Comparison of ENCODE assay signal across 2 cellular contexts in genomic region chr5:154520861-154521453, GRCh38.
TF ChIP-seq lines count a peak whose summit lies in the region.

No MANE protein-coding gene starts in this region.

TF ChIP-seq in HEK293, 187 proteins besides CTCF, POLR2A, EP300 and RAD21 (continued from another document):
- peak; percentile 35; the same call in 1 of the 2 replicates for TF ChIP-seq PATZ1 (tag by site-specific recombination; IDR thresholded peaks at IDR 0.05)
- no peak for TF ChIP-seq ZBTB20 (tag by site-specific recombination; IDR thresholded peaks at IDR 0.05)
- no peak for TF ChIP-seq ZNF132 (tag by site-specific recombination; IDR thresholded peaks at IDR 0.05; ENCODE audit: borderline replicate concordance)
- TF ChIP-seq ZEB2 (tag by site-specific recombination; IDR thresholded peaks at IDR 0.05): peak; percentile 93
- TF ChIP-seq ZNF202 (tag by site-specific recombination; IDR thresholded peaks at IDR 0.05; ENCODE audit: borderline replicate concordance): no peak
- TF ChIP-seq KLF17 (tag by site-specific recombination; IDR thresholded peaks at IDR 0.05): peak; percentile 39; the same call in 1 of the 2 replicates
- TF ChIP-seq MEIS1 (CRISPR knock-in tag; IDR thresholded peaks at IDR 0.05; ENCODE audit: borderline replicate concordance): no peak
- no peak for TF ChIP-seq ZXDB (tag by site-specific recombination; IDR thresholded peaks at IDR 0.05)
- 0 out of 2 replicates have a peak, but pooled peaks have one; percentile 21 for TF ChIP-seq EGR2 (tag by site-specific recombination; IDR thresholded peaks at IDR 0.05; ENCODE audit: low read depth)
- TF ChIP-seq ZNF223 (tag by site-specific recombination; IDR thresholded peaks at IDR 0.05): no peak
- peak; percentile 22; the same call in 1 of the 2 replicates for TF ChIP-seq ZNF654 (tag by site-specific recombination; IDR thresholded peaks at IDR 0.05; ENCODE audit: low read depth)
- no peak for TF ChIP-seq FEZF1 (tag by site-specific recombination; IDR thresholded peaks at IDR 0.05)
- TF ChIP-seq ZFHX2 (tag by site-specific recombination; conservative IDR thresholded peaks at IDR 0.05): peak; percentile 68
- TF ChIP-seq ZNF792 (tag by site-specific recombination; IDR thresholded peaks at IDR 0.05): no peak
- no peak for TF ChIP-seq ZFP3 (tag by site-specific recombination; IDR thresholded peaks at IDR 0.05; ENCODE audit: low read depth)
- TF ChIP-seq IKZF3 (tag by site-specific recombination; IDR thresholded peaks at IDR 0.05): peak; percentile 95
- no peak for TF ChIP-seq ZNF692 (tag by site-specific recombination; IDR thresholded peaks at IDR 0.05)
- TF ChIP-seq ZNF37A (tag by site-specific recombination; IDR thresholded peaks at IDR 0.05): no peak
- no peak for TF ChIP-seq ZNF214 (tag by site-specific recombination; IDR thresholded peaks at IDR 0.05; ENCODE audit: borderline replicate concordance)
- no peak for TF ChIP-seq MZF1 (tag by site-specific recombination; IDR thresholded peaks at IDR 0.05; ENCODE audit: borderline replicate concordance)
- no peak for TF ChIP-seq ZIC2 (tag by site-specific recombination; IDR thresholded peaks at IDR 0.05)
- no peak for TF ChIP-seq ZNF19 (tag by site-specific recombination; IDR thresholded peaks at IDR 0.05; ENCODE audit: low read depth)
- no peak for TF ChIP-seq ZNF394 (tag by site-specific recombination; IDR thresholded peaks at IDR 0.05; ENCODE audit: borderline replicate concordance)
- TF ChIP-seq TRIM28 (IDR thresholded peaks at IDR 0.05; ENCODE audit: borderline replicate concordance, low read length): peak; percentile 15; the same call in 1 of the 2 replicates
- TF ChIP-seq PRDM1 (tag by site-specific recombination; IDR thresholded peaks at IDR 0.05): peak; percentile 92
- no peak for TF ChIP-seq OVOL3 (tag by site-specific recombination; IDR thresholded peaks at IDR 0.05)

TF ChIP-seq in SK-N-SH treated with all-trans-retinoic acid at 6 μM for 48 hours, 23 proteins besides CTCF, POLR2A, EP300 and RAD21 (continued from another document):
- TF ChIP-seq CSRNP3 (CRISPR knock-in tag; IDR thresholded peaks at IDR 0.05) (no peak), PPARA (CRISPR knock-in tag; IDR thresholded peaks at IDR 0.05; ENCODE audit: borderline replicate concordance) (no peak), TOX (CRISPR knock-in tag; IDR thresholded peaks at IDR 0.05; ENCODE audit: borderline replicate concordance) (no peak), BACH2 (CRISPR knock-in tag; IDR thresholded peaks at IDR 0.05; ENCODE audit: borderline replicate concordance) (no peak), RARB (CRISPR knock-in tag; IDR thresholded peaks at IDR 0.05) (no peak), SNAI2 (CRISPR knock-in tag; IDR thresholded peaks at IDR 0.05) (no peak), GLIS3 (CRISPR knock-in tag; IDR thresholded peaks at IDR 0.05) (no peak), ISL1 (CRISPR knock-in tag; IDR thresholded peaks at IDR 0.05) (no peak)
